In genomic region chr19:19643158-19644053, GRCh38 we compare ENCODE assay signal across 8 cellular contexts. TPM values are rescaled to one million over a fixed set of nuclear protein-coding genes. Genes with fewer than 3 reads are reported as not detected.
DNase-seq lines count a peak whose midpoint lies in the region; ATAC-seq and TF ChIP-seq lines count a peak whose summit lies in the region.

Gene GMIP, minus strand, starts transcription at chr19:19643657. Its CDS starts 128 bp downstream, at chr19:19643529.

- H3K36me3 Mint-ChIP-seq in activated T-helper 1 cell treated with anti-CD3 and anti-CD28 coated beads, Interleukin-12 subunit alpha, Interleukin-12 subunit beta, Interleukin-2, Interleukin-4 antibody, amounts not matched to agents 30 ng/mL and 10 ng/mL and 1 ng/mL, durations not matched to agents 14 hours and 24 hours and 36 hours (ENCODE audit: low read depth): peaks cover 22% of the 10 kb centered on the region

- H3K4me2 ChIP-seq in neural cell (ENCODE audit: low read length): peak within 1 kb of the TSS; percentile 80

- H3K79me2 ChIP-seq in neural cell (replicated peaks; ENCODE audit: insufficient read depth, low read length): peaks cover 3% of the 10 kb centered on the region

- no peaks in the 10 kb centered on the region for H3K9me3 Mint-ChIP-seq in activated T-helper 1 cell treated with anti-CD3 and anti-CD28 coated beads, Interleukin-12 subunit alpha, Interleukin-12 subunit beta, Interleukin-2, Interleukin-4 antibody, amounts not matched to agents 30 ng/mL and 10 ng/mL and 1 ng/mL, durations not matched to agents 14 hours and 24 hours and 36 hours

- no peaks in the 10 kb centered on the region for H3F3A ChIP-seq in neural cell (ENCODE audit: insufficient read depth, low read length, poor library complexity, severe bottlenecking)

- peak; percentile 88 for TF ChIP-seq RAD21 in neural cell (conservative IDR thresholded peaks at IDR 0.05)

- ATAC-seq in GM19467 (IDR thresholded peaks at IDR 0.05; ENCODE audit: unreplicated experiment): peak; percentile 60

- intact Hi-C loops in activated T-helper 1 cell treated with anti-CD3 and anti-CD28 coated beads, Interleukin-12 subunit alpha, Interleukin-12 subunit beta, Interleukin-2, Interleukin-4 antibody, amounts not matched to agents 30 ng/mL and 10 ng/mL and 1 ng/mL, durations not matched to agents 14 hours and 24 hours and 36 hours (cut with micrococcal nuclease): loop anchor here (1.0 to 2.0 kb wide), 9 partner anchors 20 to 316 kb away; partner anchors contain the start of genes ATP13A1 and PBX4

- H3K36me3 ChIP-seq in neural cell (ENCODE audit: insufficient read depth, low read length) (no peaks in the 10 kb centered on the region), subcutaneous abdominal adipose tissue (ENCODE audit: control insufficient read depth in 5 of 5, insufficient read depth in 5 of 5, low read length in 5 of 5) (peaks cover 0 to 57% (median 39%) of the 10 kb centered on the region in 5 donors)

- TF ChIP-seq CTCF in fibroblast of pulmonary artery (IDR thresholded peaks at IDR 0.05; ENCODE audit: low read length, missing control alignments) (peak; percentile 75), neural cell (IDR thresholded peaks at IDR 0.05; ENCODE audit: poor library complexity, severe bottlenecking) (peak; percentile 92)

- TF ChIP-seq EP300 in neural cell (conservative IDR thresholded peaks at IDR 0.05; ENCODE audit: poor library complexity, severe bottlenecking): no peak

- peak within 1 kb of the TSS; percentile 34 for H2AFZ ChIP-seq in neural cell (ENCODE audit: low read depth, low read length)

- peak within 1 kb of the TSS; percentile 84 for H3K9ac ChIP-seq in neural cell (ENCODE audit: low read length)
- H3K9ac ChIP-seq in subcutaneous abdominal adipose tissue (ENCODE audit: low read length in 5 of 5): peak within 1 kb of the TSS; percentile 38 to 86 (median 73)

- H3K4me3 Mint-ChIP-seq in activated T-helper 1 cell treated with anti-CD3 and anti-CD28 coated beads, Interleukin-12 subunit alpha, Interleukin-12 subunit beta, Interleukin-2, Interleukin-4 antibody, amounts not matched to agents 30 ng/mL and 10 ng/mL and 1 ng/mL, durations not matched to agents 14 hours and 24 hours and 36 hours: peak within 1 kb of the TSS; percentile 95

- H3K27ac Mint-ChIP-seq in activated T-helper 1 cell treated with anti-CD3 and anti-CD28 coated beads, Interleukin-12 subunit alpha, Interleukin-12 subunit beta, Interleukin-2, Interleukin-4 antibody, amounts not matched to agents 30 ng/mL and 10 ng/mL and 1 ng/mL, durations not matched to agents 14 hours and 24 hours and 36 hours: peak within 1 kb of the TSS; percentile 93

- peaks cover 18% of the 10 kb centered on the region for H3K4me1 Mint-ChIP-seq in activated T-helper 1 cell treated with anti-CD3 and anti-CD28 coated beads, Interleukin-12 subunit alpha, Interleukin-12 subunit beta, Interleukin-2, Interleukin-4 antibody, amounts not matched to agents 30 ng/mL and 10 ng/mL and 1 ng/mL, durations not matched to agents 14 hours and 24 hours and 36 hours (ENCODE audit: low read depth)

- no peaks in the 10 kb centered on the region for H3K9me3 ChIP-seq in neural cell (ENCODE audit: low read length)
- H3K9me3 ChIP-seq in subcutaneous abdominal adipose tissue (ENCODE audit: control insufficient read depth in 5 of 5, low read length in 5 of 5): no peaks in the 10 kb centered on the region

- peak within 1 kb of the TSS; percentile 62 for H3K27ac ChIP-seq in neural cell (ENCODE audit: low read length)
- peak within 1 kb of the TSS; percentile 41 for H3K27ac ChIP-seq in subcutaneous abdominal adipose tissue (ENCODE audit: low read depth, low read length)

- no peaks in the 10 kb centered on the region for H3K27me3 ChIP-seq in neural cell (ENCODE audit: insufficient read depth, low read depth, low read length)
- H3K27me3 ChIP-seq in subcutaneous abdominal adipose tissue (ENCODE audit: control insufficient read depth in 5 of 5, insufficient read depth in 4 of 5, low read length in 5 of 5): no peaks in the 10 kb centered on the region

- no peaks in the 10 kb centered on the region for H3K9me2 ChIP-seq in neural cell (ENCODE audit: insufficient read depth, low read length)

- DNase-seq in COLO668 (lab: John Stamatoyannopoulos, UW; ENCODE audit: unreplicated experiment) (peak; percentile 76), HUDEP-2 (lab: John Stamatoyannopoulos, UW; ENCODE audit: unreplicated experiment in 76 of 76) (peak in 65 of 76 experiments; percentile 12 to 87 (median 68)), RPMI7951 (ENCODE audit: low read depth) (peak; percentile 50), fibroblast of pulmonary artery (ENCODE audit: low read depth) (peak; percentile 43)
- DNase-seq in activated T-helper 1 cell treated with anti-CD3 and anti-CD28 coated beads, Interleukin-12 subunit alpha, Interleukin-12 subunit beta, Interleukin-2, Interleukin-4 antibody, amounts not matched to agents 30 ng/mL and 10 ng/mL and 1 ng/mL, durations not matched to agents 14 hours and 24 hours and 36 hours (ENCODE audit: low spot score): peak; percentile 82

- H3K4me3 ChIP-seq in fibroblast of pulmonary artery (replicated peaks; ENCODE audit: low read depth, low read length) (peak within 1 kb of the TSS; percentile 83), neural cell (ENCODE audit: low read length) (peak within 1 kb of the TSS; percentile 92), subcutaneous abdominal adipose tissue (ENCODE audit: low read depth in 1 of 5, low read length in 5 of 5) (peak within 1 kb of the TSS; percentile 66 to 86 (median 79))

- no peaks in the 10 kb centered on the region for H4K20me1 ChIP-seq in neural cell (ENCODE audit: insufficient read depth)

- H3K27me3 Mint-ChIP-seq in activated T-helper 1 cell treated with anti-CD3 and anti-CD28 coated beads, Interleukin-12 subunit alpha, Interleukin-12 subunit beta, Interleukin-2, Interleukin-4 antibody, amounts not matched to agents 30 ng/mL and 10 ng/mL and 1 ng/mL, durations not matched to agents 14 hours and 24 hours and 36 hours (ENCODE audit: insufficient read depth): no peaks in the 10 kb centered on the region

- H3K4me1 ChIP-seq in subcutaneous abdominal adipose tissue (ENCODE audit: control insufficient read depth in 5 of 5, insufficient read depth in 5 of 5, low read length in 5 of 5): peaks cover 0 to 25% (median 17%) of the 10 kb centered on the region in 5 donors

TF ChIP-seq in neural cell, 6 proteins besides CTCF, POLR2A, EP300 and RAD21:
- TF ChIP-seq MXI1 (conservative IDR thresholded peaks at IDR 0.05; ENCODE audit: poor library complexity, severe bottlenecking) (peak; percentile 28), SMC3 (conservative IDR thresholded peaks at IDR 0.05; ENCODE audit: poor library complexity) (peak; percentile 89), REST (IDR thresholded peaks at IDR 0.05; ENCODE audit: borderline replicate concordance) (no peak), POLR2AphosphoS5 (IDR thresholded peaks at IDR 0.05) (peak; percentile 53)
TF ChIP-seq in neural cell: peak in this region for 3.

RNA-seq across cellular contexts. Expression of gene GMIP, which starts in this region (rescaled TPM):
- total RNA-seq in RPMI7951 (2014; rRNA removed; shearing (Covaris generic)): 2.3 and 3.3 TPM in 2 replicates
- 67.8 and 71.6 TPM in 2 replicates for total RNA-seq in activated T-helper 1 cell treated with anti-CD3 and anti-CD28 coated beads, Interleukin-12 subunit alpha, Interleukin-12 subunit beta, Interleukin-2, Interleukin-4 antibody, amounts not matched to agents 30 ng/mL and 10 ng/mL and 1 ng/mL, durations not matched to agents 14 hours and 24 hours and 36 hours
- 18.4 and 31.2 TPM in 2 replicates for polyA plus RNA-seq in neural cell
- polyA minus RNA-seq in neural cell: 32.4 and 34.2 TPM in 2 replicates

Comparison
In these comparisons a context has a peak if more than half of its experiments do, and no peak if none do; other contexts are left out.
1. Peak in every context shown above with its lines: DNase-seq, ATAC-seq, H3K4me3 ChIP-seq and H3K27ac ChIP-seq.
2. RNA of gene GMIP (total RNA-seq): 67.8 to 71.6 TPM in activated T-helper 1 cell treated with anti-CD3 and anti-CD28 coated beads, Interleukin-12 subunit alpha, Interleukin-12 subunit beta, Interleukin-2, Interleukin-4 antibody, amounts not matched to agents 30 ng/mL and 10 ng/mL and 1 ng/mL, durations not matched to agents 14 hours and 24 hours and 36 hours; 2.3 to 3.3 TPM in RPMI7951; every median in the first group is over 10 times any median in the second.